Comparison of ENCODE assay signal across 15 cellular contexts in the genomic region with DNA sequence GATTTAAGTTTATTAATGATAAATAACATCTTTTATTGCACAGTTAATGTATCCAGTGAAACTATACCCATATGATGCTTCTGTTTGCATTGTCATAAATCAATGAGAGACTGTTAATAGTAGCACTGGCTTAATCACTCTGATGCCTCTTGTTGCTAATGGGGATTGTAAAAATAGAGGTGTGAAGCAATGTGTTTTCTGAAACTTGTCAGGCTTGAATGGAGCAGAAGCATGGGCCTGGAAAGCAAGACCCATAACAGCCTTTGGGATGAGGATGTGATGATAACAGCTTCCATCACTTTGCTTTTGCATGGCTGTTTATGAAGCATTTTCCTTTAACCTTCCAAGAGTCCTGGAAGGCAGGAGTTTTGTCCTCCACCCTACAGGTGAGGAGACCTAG.
A peak's percentile ranks its signal among the peaks of the same experiment; 100 is the strongest.
DNase-seq lines count a peak whose midpoint lies in the region; ATAC-seq and TF ChIP-seq lines count a peak whose summit lies in the region.
"Had no signal": no experiment of that assay in that cellular context is flagged by ENCODE, and none has a peak within 500 bp of the region (broad histone marks: within the 10 kb centered on the region; RNA-seq: fewer than 3 reads in every experiment).

No MANE protein-coding gene starts in this region.

- H3F3A ChIP-seq in neural progenitor cell (ENCODE audit: low read depth): no peaks in the 10 kb centered on the region

- H3K4me3 ChIP-seq in IMR-90 (ENCODE audit: insufficient read depth, low read depth, low read length) (no peak overlapping the region), dorsolateral prefrontal cortex (no peak overlapping the region), neural progenitor cell (no peak overlapping the region)
- H3K4me3 ChIP-seq: HAP-1 had no signal

- peaks cover 5% of the 10 kb centered on the region for H3K4me1 ChIP-seq in IMR-90 (ENCODE audit: control insufficient read depth, insufficient read depth, low read length)
- peaks cover 7% of the 10 kb centered on the region for H3K4me1 ChIP-seq in neural progenitor cell
- H3K4me1 ChIP-seq: HAP-1 had no signal

- CTCF ChIA-PET in IMR-90 (lab: Yijun Ruan, JAX): interaction anchor here (0.6 kb wide), 1 partner anchor 252 kb away, joined by 3 read pairs; no protein-coding TSS in a partner anchor

- H3K4me2 ChIP-seq in IMR-90 (ENCODE audit: low read depth, low read length) (no peak overlapping the region), neural progenitor cell (no peak overlapping the region)

- H3K4ac ChIP-seq in IMR-90 (ENCODE audit: low read depth, low read length): no peak overlapping the region

- BruUV-seq in IMR-90 (replicated peaks; lab: Mats Ljungman, UMichigan): no TSS peak

- no peak overlapping the region for H3K27ac ChIP-seq in IMR-90 (ENCODE audit: insufficient read depth, low read length)
- peak overlapping the region in 58 of 59 donors; percentile 12 to 91 (median 74) for H3K27ac ChIP-seq in dorsolateral prefrontal cortex
- H3K27ac ChIP-seq in neural progenitor cell: no peak overlapping the region
- H3K27ac ChIP-seq: HL-60 had no signal

- no peaks in the 10 kb centered on the region for H3K79me1 ChIP-seq in IMR-90 (ENCODE audit: low read depth in 1 of 2, low read length in 2 of 2)

- H2BK20ac ChIP-seq in IMR-90 (ENCODE audit: low read depth, low read length): no peak overlapping the region

- H3K9ac ChIP-seq in IMR-90 (ENCODE audit: low read depth, low read length) (no peak overlapping the region), neural progenitor cell (no peak overlapping the region)

- H4K8ac ChIP-seq in IMR-90 (ENCODE audit: low read depth in 2 of 2, low read length in 2 of 2): no peak overlapping the region

- peak; percentile 37 for DNase-seq in Ammon's horn (ENCODE audit: low spot score)
- no peak for DNase-seq in IMR-90
- DNase-seq in dorsolateral prefrontal cortex: no peak
- DNase-seq in neural progenitor cell (ENCODE audit: low spot score): no peak
- no peak for DNase-seq in RPMI8226
- no peak for DNase-seq in sciatic nerve (ENCODE audit: low spot score)
- DNase-seq: DMS 273 treated with DMSO at 0.1 percent for 48 hours, NCI-H1105, NCI-H2029, NCI-H748 treated with DMSO at 0.1 percent for 48 hours, PC-3 had no signal

- no peak overlapping the region for H3K18ac ChIP-seq in IMR-90 (ENCODE audit: low read depth, low read length)

- no peaks in the 10 kb centered on the region for H3K36me3 Mint-ChIP-seq in neural progenitor cell
- H3K36me3 Mint-ChIP-seq: CD14-positive monocyte had no signal

- H3K4me1 Mint-ChIP-seq in neural progenitor cell: peaks cover 9% of the 10 kb centered on the region
- H3K4me1 Mint-ChIP-seq: CD14-positive monocyte had no signal

- POLR2A ChIA-PET in IMR-90 (lab: Charles Lee; ENCODE audit: unreplicated experiment): no interaction called here

- intact Hi-C loops in IMR-90 (cut with micrococcal nuclease) (no loop called here), dorsolateral prefrontal cortex (cut with DNase I) (loop anchor here in 1 of 2 donors (10.0 kb wide), 1 partner anchor 440 kb away; a partner anchor contains a TSS), sciatic nerve (cut with DNase I) (no loop called here)

- peaks cover 5% of the 10 kb centered on the region; the same call in 1 of the 2 replicates for H3K9me1 ChIP-seq in IMR-90 (ENCODE audit: insufficient read depth, low read length)

- H3K27me3 ChIP-seq in IMR-90 (ENCODE audit: control insufficient read depth, insufficient read depth, low read length): no peaks in the 10 kb centered on the region
- H3K27me3 ChIP-seq in dorsolateral prefrontal cortex: no peaks in the 10 kb centered on the region
- no peaks in the 10 kb centered on the region for H3K27me3 ChIP-seq in neural progenitor cell

- no peak overlapping the region for H3K56ac ChIP-seq in IMR-90 (ENCODE audit: extremely low read depth, insufficient read depth, low read length)

- peaks cover 4% of the 10 kb centered on the region for H3K9me3 Mint-ChIP-seq in neural progenitor cell

- H3K23ac ChIP-seq in IMR-90 (ENCODE audit: low read depth, low read length): no peak overlapping the region

- TF ChIP-seq RAD21 in IMR-90 (IDR thresholded peaks at IDR 0.05; ENCODE audit: low read length): no peak

- H4K20me1 ChIP-seq in IMR-90 (ENCODE audit: insufficient read depth, low read length): no peaks in the 10 kb centered on the region
- no peaks in the 10 kb centered on the region for H4K20me1 ChIP-seq in neural progenitor cell (ENCODE audit: low read depth)

- no peaks in the 10 kb centered on the region for H3K36me3 ChIP-seq in IMR-90 (ENCODE audit: control insufficient read depth, insufficient read depth, low read length)
- H3K36me3 ChIP-seq in neural progenitor cell: no peaks in the 10 kb centered on the region
- H3K36me3 ChIP-seq: HAP-1 had no signal

- no peak for ATAC-seq in IMR-90 (ENCODE audit: low read depth)
- ATAC-seq in sciatic nerve: no peak
- no peak for ATAC-seq in HG02759 (IDR thresholded peaks at IDR 0.05; ENCODE audit: unreplicated experiment)
- ATAC-seq: PC-3 had no signal

- H3K4me3 Mint-ChIP-seq in neural progenitor cell: no peak overlapping the region
- H3K4me3 Mint-ChIP-seq: CD14-positive monocyte had no signal

- no peak overlapping the region for H2BK120ac ChIP-seq in IMR-90 (ENCODE audit: low read depth, low read length)

- dilution Hi-C loops in IMR-90 (cut with HindIII; ENCODE audit: low sequenced_read_pairs, unreplicated experiment): no loop called here

- TF ChIP-seq CTCF in IMR-90 (conservative IDR thresholded peaks at IDR 0.05; ENCODE audit: low read depth, low read length): no peak
- no peak for TF ChIP-seq CTCF in dorsolateral prefrontal cortex (IDR thresholded peaks at IDR 0.05 in 54 of 56, conservative IDR thresholded peaks at IDR 0.05 in 2 of 56; ENCODE audit: low read depth in 1 of 56, partially characterized antibody in 56 of 56)
- no peak for TF ChIP-seq CTCF in neural progenitor cell (IDR thresholded peaks at IDR 0.05)

- H2AK9ac ChIP-seq in IMR-90 (replicated peaks; ENCODE audit: low read depth, low read length, poor library complexity): no peak overlapping the region

- H3K27ac Mint-ChIP-seq in neural progenitor cell: no peak overlapping the region
- H3K27ac Mint-ChIP-seq: CD14-positive monocyte had no signal

- in situ Hi-C loops in IMR-90 (cut with MboI; ENCODE audit: low sequenced_read_pairs): no loop called here

- peak overlapping the region; percentile 9; the same call in 1 of the 2 replicates for H4K91ac ChIP-seq in IMR-90 (ENCODE audit: insufficient read depth, low read depth, low read length)

- H4K5ac ChIP-seq in IMR-90 (ENCODE audit: low read depth, low read length): no peak overlapping the region

- no peak overlapping the region for H2AK5ac ChIP-seq in IMR-90 (ENCODE audit: low read depth, low read length)

- H3K79me2 ChIP-seq in neural progenitor cell (ENCODE audit: low read depth): no peaks in the 10 kb centered on the region

- TF ChIP-seq POLR2A in IMR-90 (IDR thresholded peaks at IDR 0.05; ENCODE audit: low read depth, low read length): no peak

- peaks cover 2% of the 10 kb centered on the region for H3K27me3 Mint-ChIP-seq in neural progenitor cell (ENCODE audit: insufficient read depth, low read depth)

- no peak overlapping the region for H3K14ac ChIP-seq in IMR-90 (replicated peaks; ENCODE audit: low read depth, low read length)

- H2BK5ac ChIP-seq in IMR-90 (ENCODE audit: low read depth, low read length, poor library complexity, severe bottlenecking): no peak overlapping the region

- H3K9me3 ChIP-seq in IMR-90 (ENCODE audit: control insufficient read depth, insufficient read depth, low read length): no peaks in the 10 kb centered on the region
- H3K9me3 ChIP-seq in neural progenitor cell (ENCODE audit: low read depth): no peaks in the 10 kb centered on the region
- H3K9me3 ChIP-seq: HAP-1 had no signal

- no peak overlapping the region for H2BK15ac ChIP-seq in IMR-90 (ENCODE audit: low read depth, low read length)

- H2AFZ ChIP-seq in IMR-90 (replicated peaks; ENCODE audit: low read length, poor library complexity) (peak overlapping the region; percentile 25), neural progenitor cell (replicated peaks) (peak overlapping the region; percentile 19)

TF ChIP-seq in IMR-90, 13 proteins besides CTCF, POLR2A, EP300 and RAD21:
- no peak for TF ChIP-seq NFE2L2 (IDR thresholded peaks at IDR 0.05; ENCODE audit: low read depth, low read length)
- no peak for TF ChIP-seq CEBPB (IDR thresholded peaks at IDR 0.05; ENCODE audit: low read depth, low read length)
- no peak for TF ChIP-seq MAFK (IDR thresholded peaks at IDR 0.05; ENCODE audit: low read depth, low read length)
- TF ChIP-seq, protein P1, sequence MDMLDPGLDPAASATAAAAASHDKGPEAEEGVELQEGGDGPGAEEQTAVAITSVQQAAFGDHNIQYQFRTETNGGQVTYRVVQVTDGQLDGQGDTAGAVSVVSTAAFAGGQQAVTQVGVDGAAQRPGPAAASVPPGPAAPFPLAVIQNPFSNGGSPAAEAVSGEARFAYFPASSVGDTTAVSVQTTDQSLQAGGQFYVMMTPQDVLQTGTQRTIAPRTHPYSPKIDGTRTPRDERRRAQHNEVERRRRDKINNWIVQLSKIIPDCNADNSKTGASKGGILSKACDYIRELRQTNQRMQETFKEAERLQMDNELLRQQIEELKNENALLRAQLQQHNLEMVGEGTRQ (IDR thresholded peaks at IDR 0.05; ENCODE audit: low read depth, low read length): no peak

Comparison
In these comparisons a context has a peak if more than half of its experiments do, and no peak if none do; other contexts are left out.
1. H3K27ac ChIP-seq: peak in dorsolateral prefrontal cortex (58 of 59); none in IMR-90 (single experiment) and neural progenitor cell (single experiment).